In the genomic region with DNA sequence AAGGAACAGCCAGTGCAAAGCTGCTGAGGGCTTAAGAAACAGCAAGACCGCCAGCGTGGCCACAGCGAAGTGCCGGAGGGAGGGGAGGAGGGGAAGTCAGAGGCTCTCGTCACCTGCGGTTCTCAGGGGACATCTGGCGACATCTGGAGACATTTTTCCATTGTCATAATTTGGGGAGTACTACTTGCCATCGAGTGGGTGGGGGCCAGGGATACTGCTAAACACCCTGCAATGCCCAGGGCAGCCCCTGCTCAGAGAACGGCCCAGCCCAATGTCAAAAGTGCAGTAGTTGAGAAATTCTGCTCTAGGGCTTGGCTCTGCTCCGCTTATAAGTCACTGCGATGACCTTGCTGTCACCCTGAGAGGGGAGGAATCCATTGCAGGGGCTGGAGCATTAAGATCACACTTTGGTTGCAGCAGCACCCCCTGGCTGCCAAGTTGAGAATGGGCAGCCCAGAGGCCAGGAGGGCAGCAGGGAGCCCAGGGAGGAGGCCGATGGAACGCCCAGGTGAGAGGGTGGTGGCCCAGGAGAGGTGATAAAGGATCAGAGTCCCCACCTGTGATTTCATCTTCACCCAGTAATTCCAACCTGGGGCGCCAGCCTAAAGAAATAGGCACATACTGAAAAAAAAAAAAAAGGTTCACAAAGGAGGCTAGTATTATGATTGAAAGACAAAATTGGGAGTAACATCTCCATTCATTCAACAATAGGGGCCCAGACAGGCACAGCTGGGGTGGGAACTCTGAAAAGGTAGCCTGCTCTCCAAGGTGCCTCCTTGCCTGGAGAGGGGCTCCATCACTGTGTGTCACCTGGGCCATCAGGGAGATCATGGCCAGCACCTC, we compare ENCODE assay signal across 8 cellular contexts.
DNase-seq lines count a peak whose midpoint lies in the region; ATAC-seq lines count a peak whose summit lies in the region.

No MANE protein-coding gene starts in this region.

- no peaks in the 10 kb centered on the region for H3K36me3 ChIP-seq in KOPT-K1 (ENCODE audit: insufficient read depth, low read length)

- ATAC-seq in HG02588 (IDR thresholded peaks at IDR 0.05; ENCODE audit: unreplicated experiment) = no peak
- no peak for ATAC-seq in HG03196 (IDR thresholded peaks at IDR 0.05; ENCODE audit: unreplicated experiment)

- DNase-seq in activated CD8-positive, alpha-beta memory T cell treated with anti-CD3 and anti-CD28 coated beads, Interleukin-2, amount 50 U/mL, for 48 hours = peak; percentile 56
- DNase-seq in activated CD8-positive, alpha-beta memory T cell treated with anti-CD3 and anti-CD28 coated beads for 24 hours = no peak
- peak; percentile 2 for DNase-seq in amniotic epithelial cell (ENCODE audit: low read depth)
- peak; percentile 83 for DNase-seq in left kidney (ENCODE audit: low read depth, low spot score)
- DNase-seq in central memory CD4-positive, alpha-beta T cell = no peak

- peak overlapping the region; percentile 65 for H3K27ac ChIP-seq in KOPT-K1 (ENCODE audit: low read depth, low read length, poor library complexity, severe bottlenecking)

- H3K9me3 ChIP-seq in KOPT-K1 (ENCODE audit: insufficient read depth, low read length, poor library complexity, severe bottlenecking) = no peaks in the 10 kb centered on the region

Comparison
In these comparisons a context has a peak if more than half of its experiments do, and no peak if none do; other contexts are left out.
1. DNase-seq: peak in activated CD8-positive, alpha-beta memory T cell treated with anti-CD3 and anti-CD28 coated beads, Interleukin-2, amount 50 U/mL, for 48 hours (single experiment), amniotic epithelial cell (single experiment) and left kidney (single experiment); none in activated CD8-positive, alpha-beta memory T cell treated with anti-CD3 and anti-CD28 coated beads for 24 hours (single experiment) and central memory CD4-positive, alpha-beta T cell (single experiment).